Comparison of ENCODE assay signal across 20 cellular contexts in the genomic region with DNA sequence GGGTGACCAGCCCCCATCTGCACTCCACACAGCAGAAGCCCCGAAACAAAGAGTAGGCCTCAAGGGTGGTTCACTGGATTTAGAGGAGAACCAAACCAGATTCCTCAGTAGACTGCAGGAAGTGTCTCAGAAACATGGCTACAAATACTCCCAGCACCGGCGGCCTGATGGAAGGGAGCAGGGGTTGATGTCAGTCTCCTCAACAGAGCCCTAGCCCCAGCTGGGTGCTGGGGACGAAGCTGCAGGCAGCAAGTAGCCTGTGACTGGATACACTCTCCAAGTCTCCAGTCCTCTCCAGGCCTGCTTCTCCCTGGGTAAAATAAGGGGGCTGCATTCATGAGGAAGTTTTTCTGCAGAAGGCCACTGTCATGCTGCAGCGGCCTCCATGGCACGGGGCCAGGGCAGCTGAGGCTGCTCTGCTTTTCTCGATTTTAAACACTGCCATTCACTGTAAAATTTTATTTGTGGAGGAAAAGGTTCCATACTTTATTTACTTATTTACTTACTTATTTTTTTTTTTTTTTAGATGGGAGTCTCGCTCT. TPM values are rescaled to one million over a fixed set of nuclear protein-coding genes. Genes with fewer than 3 reads are reported as not detected.
DNase-seq lines count a peak whose midpoint lies in the region; ATAC-seq and TF ChIP-seq lines count a peak whose summit lies in the region.
"Had no signal": no experiment of that assay in that cellular context is flagged by ENCODE, and none has a peak within 500 bp of the region (broad histone marks: within the 10 kb centered on the region; RNA-seq: fewer than 3 reads in every experiment).

No MANE protein-coding gene starts in this region.

- H3K27me3 ChIP-seq in right lobe of liver = no peaks in the 10 kb centered on the region
- H3K27me3 ChIP-seq: MG63, Peyer's patch had no signal

- 77% methylated on average over 6 of the region's 8 CpGs for WGBS in right lobe of liver (ENCODE audit: insufficient coverage, low coverage, low lambda C conversion rate, missing lambda C conversion rate)

- H3K27ac Mint-ChIP-seq in mesothelial cell of epicardium = peak overlapping the region; percentile 37
- H3K27ac Mint-ChIP-seq in activated naive CD4-positive, alpha-beta T cell treated with anti-CD3 and anti-CD28 coated beads for 36 hours = no peak overlapping the region

- TF ChIP-seq POLR2A in right lobe of liver (IDR thresholded peaks at IDR 0.05) = no peak

- no peak overlapping the region for H3K4me3 ChIP-seq in right lobe of liver
- H3K4me3 ChIP-seq: MG63, Peyer's patch had no signal

- DNase-seq in DMS79 treated with DMSO at 0.1 percent for 48 hours (lab: John Stamatoyannopoulos, UW) (peak; percentile 30), DMS79 (lab: John Stamatoyannopoulos, UW) (no peak), mesothelial cell of epicardium (ENCODE audit: low spot score in 2 of 2, unreplicated experiment in 2 of 2) (no peak), NCI-H1436 (lab: John Stamatoyannopoulos, UW) (no peak), right lobe of liver (no peak)
- DNase-seq in activated naive CD4-positive, alpha-beta T cell treated with anti-CD3 and anti-CD28 coated beads for 36 hours = no peak
- DNase-seq: C1 segment of cervical spinal cord, GF-D8, GOT3, Karpas-422, MG63, NCI-H1092, NCI-H2227 treated with DMSO at 0.1 percent for 48 hours, NCI-H524 treated with DMSO at 0.1 percent for 48 hours, Peyer's patch, Right ventricle myocardium superior, SK-N-SH had no signal

- intact Hi-C loops in activated naive CD4-positive, alpha-beta T cell treated with anti-CD3 and anti-CD28 coated beads for 36 hours (cut with micrococcal nuclease) = no loop called here
- intact Hi-C loops in right lobe of liver (cut with DNase I) = no loop called here

- H3K4me3 Mint-ChIP-seq in mesothelial cell of epicardium = no peak overlapping the region
- no peak overlapping the region for H3K4me3 Mint-ChIP-seq in activated naive CD4-positive, alpha-beta T cell treated with anti-CD3 and anti-CD28 coated beads for 36 hours

- H3K36me3 ChIP-seq in right lobe of liver = peaks cover 0 to under 1% (median 0%) of the 10 kb centered on the region in 4 donors

- H3K4me1 Mint-ChIP-seq in mesothelial cell of epicardium = peaks cover 49% of the 10 kb centered on the region
- H3K4me1 Mint-ChIP-seq in activated naive CD4-positive, alpha-beta T cell treated with anti-CD3 and anti-CD28 coated beads for 36 hours (ENCODE audit: low read depth) = no peaks in the 10 kb centered on the region

- CTCF ChIA-PET in activated naive CD4-positive, alpha-beta T cell treated with anti-CD3 and anti-CD28 coated beads for 36 hours (lab: Charles Lee) = interaction anchor here (0.7 kb wide), 1 partner anchor 16 kb away, joined by 4 read pairs; no protein-coding TSS in a partner anchor

- H3K4me1 ChIP-seq in right lobe of liver = peaks cover 0 to 32% (median 14%) of the 10 kb centered on the region in 4 donors

- H3K36me3 Mint-ChIP-seq in mesothelial cell of epicardium = peaks cover 12% of the 10 kb centered on the region
- H3K36me3 Mint-ChIP-seq in activated naive CD4-positive, alpha-beta T cell treated with anti-CD3 and anti-CD28 coated beads for 36 hours (ENCODE audit: low read depth) = no peaks in the 10 kb centered on the region

- ATAC-seq in HG03439 (IDR thresholded peaks at IDR 0.05; ENCODE audit: unreplicated experiment) (no peak), right lobe of liver (no peak)

- H3K27ac ChIP-seq in angular gyrus (ENCODE audit: low read depth, low read length) (peak overlapping the region; percentile 44), right lobe of liver (no peak overlapping the region)
- H3K27ac ChIP-seq: 22Rv1, Peyer's patch had no signal

- no peaks in the 10 kb centered on the region for H3K27me3 Mint-ChIP-seq in mesothelial cell of epicardium (ENCODE audit: low read depth)
- H3K27me3 Mint-ChIP-seq in activated naive CD4-positive, alpha-beta T cell treated with anti-CD3 and anti-CD28 coated beads for 36 hours (ENCODE audit: low read depth) = no peaks in the 10 kb centered on the region

- no peaks in the 10 kb centered on the region for H3K9me3 Mint-ChIP-seq in mesothelial cell of epicardium
- H3K9me3 Mint-ChIP-seq in activated naive CD4-positive, alpha-beta T cell treated with anti-CD3 and anti-CD28 coated beads for 36 hours = no peaks in the 10 kb centered on the region

- H3K9me3 ChIP-seq in right lobe of liver = no peaks in the 10 kb centered on the region
- H3K9me3 ChIP-seq: MG63, Peyer's patch, SK-N-SH had no signal

- TF ChIP-seq CTCF in mesothelial cell of epicardium (IDR thresholded peaks at IDR 0.05; ENCODE audit: unreplicated experiment) = no peak
- no peak for TF ChIP-seq CTCF in right lobe of liver (IDR thresholded peaks at IDR 0.05)

RNA-seq across cellular contexts. Expression of a gene that starts 36.7 kb away (rescaled TPM):
- total RNA-seq in mesothelial cell of epicardium = 179 to 187 TPM (median 181 TPM) in 3 replicates
- total RNA-seq in activated naive CD4-positive, alpha-beta T cell treated with anti-CD3 and anti-CD28 coated beads for 36 hours = 10 to 100 TPM; 79.3 to 84.9 TPM
- total RNA-seq in right lobe of liver = 100 to 1,000 TPM in 4 of 6 experiments, 10 to 100 TPM in 2; 63.8 to 246 (median 173) TPM
